ENCODE assay signal across 29 cellular contexts in the genomic region with DNA sequence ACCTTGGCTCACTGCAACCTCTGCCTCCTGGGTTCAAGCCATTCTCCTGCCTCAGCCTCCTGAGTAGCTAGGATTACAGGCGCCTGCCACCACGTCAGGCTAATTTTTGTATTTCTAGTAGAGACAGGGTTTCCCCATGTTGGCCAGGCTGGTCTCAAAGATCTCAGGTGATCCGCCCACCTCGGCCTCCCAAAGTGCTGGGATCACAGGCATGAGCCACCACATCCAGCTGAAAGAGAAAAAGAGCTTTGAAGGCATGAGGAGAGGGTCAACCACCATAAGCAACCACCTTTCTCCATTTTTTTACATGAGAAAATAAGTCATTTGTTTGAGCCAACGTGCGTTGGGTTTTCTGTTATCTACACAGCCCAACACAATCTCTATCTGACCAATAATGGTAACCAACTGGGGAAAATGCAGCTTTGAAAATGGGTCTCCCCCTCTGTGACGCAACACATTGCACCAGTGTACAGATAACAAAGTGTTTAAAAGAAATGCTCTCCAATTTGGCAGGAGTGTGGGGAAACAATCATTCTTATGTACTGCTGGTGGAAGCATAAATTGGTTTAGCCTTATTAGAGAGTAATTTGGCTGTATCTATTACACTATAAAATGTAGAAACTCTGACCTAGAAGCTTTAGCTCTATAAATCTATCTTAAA.
"Had no signal": no experiment of that assay in that cellular context is flagged by ENCODE, and none has a peak within 500 bp of the region (broad histone marks: within the 10 kb centered on the region; RNA-seq: fewer than 3 reads in every experiment).

No MANE protein-coding gene starts in this region.

- H3K27ac ChIP-seq: adrenal gland, ascending aorta, breast epithelium, cardiac muscle cell, coronary artery, dorsolateral prefrontal cortex, gastroesophageal sphincter had no signal

- H3K9me3 ChIP-seq: adrenal gland, ascending aorta, breast epithelium, gastroesophageal sphincter had no signal

- DNase-seq: activated CD4-positive, alpha-beta memory T cell treated with anti-CD3 and anti-CD28 coated beads for 36 hours; activated CD4-positive, alpha-beta T cell treated with anti-CD3 and anti-CD28 coated beads for 36 hours; activated CD4-positive, alpha-beta T cell treated with anti-CD3 and anti-CD28 coated beads, Interleukin-2, amount 10 ng/mL, durations not matched to agents 24 days and 14 days; activated CD4-positive, CD25-positive, alpha-beta regulatory T cell; activated CD4-positive, CD25-positive, alpha-beta regulatory T cell treated with anti-CD3 and anti-CD28 coated beads, Interleukin-2, amount 50 U/mL, for 72 hours; activated CD8-positive, alpha-beta memory T cell treated with anti-CD3 and anti-CD28 coated beads, Interleukin-2, amount 10 ng/mL, durations not matched to agents 7 days and 5 days; activated CD8-positive, alpha-beta memory T cell treated with anti-CD3 and anti-CD28 coated beads, Interleukin-2, amount 50 U/mL, for 4 hours; activated CD8-positive, alpha-beta T cell treated with anti-CD3 and anti-CD28 coated beads, Interleukin-2, amount 10 ng/mL, durations not matched to agents 7 days and 5 days; activated effector memory CD4-positive, alpha-beta T cell treated with anti-CD3 and anti-CD28 coated beads, Interleukin-2, amount 50 U/mL, for 16 hours; activated naive CD4-positive, alpha-beta T cell treated with anti-CD3 and anti-CD28 coated beads for 36 hours; activated naive CD8-positive, alpha-beta T cell treated with anti-CD3 and anti-CD28 coated beads for 36 hours; activated naive CD8-positive, alpha-beta T cell treated with anti-CD3 and anti-CD28 coated beads, Interleukin-2, amount 50 U/mL, for 24 hours; activated T-cell treated with anti-CD3 and anti-CD28 coated beads, Interleukin-2, amount 50 U/mL, for 1 hour; activated T-cell treated with anti-CD3 and anti-CD28 coated beads, Interleukin-2, amount 50 U/mL, for 48 hours; adrenal gland; dorsolateral prefrontal cortex; effector memory CD4-positive, alpha-beta T cell; endodermal cell; foreskin melanocyte; SW 1271; T-helper 1 cell; T-helper 17 cell; T1000 had no signal

- H3K4me1 ChIP-seq: adrenal gland, ascending aorta, breast epithelium, gastroesophageal sphincter had no signal

- H3K36me3 ChIP-seq: adrenal gland, ascending aorta, breast epithelium, cardiac muscle cell, gastroesophageal sphincter had no signal

- ATAC-seq: activated CD4-positive, alpha-beta T cell treated with anti-CD3 and anti-CD28 coated beads for 36 hours; activated CD8-positive, alpha-beta memory T cell treated with anti-CD3 and anti-CD28 coated beads, Interleukin-2, amount 10 ng/mL, durations not matched to agents 7 days and 5 days; activated CD8-positive, alpha-beta T cell treated with anti-CD3 and anti-CD28 coated beads, Interleukin-2, amount 10 ng/mL, durations not matched to agents 7 days and 5 days; activated naive CD8-positive, alpha-beta T cell treated with anti-CD3 and anti-CD28 coated beads, Interleukin-2, amount 50 U/mL, for 24 hours; esophagus mucosa; gastroesophageal sphincter; T-helper 17 cell had no signal

- H3K4me3 ChIP-seq: adrenal gland, ascending aorta, breast epithelium, cardiac muscle cell, coronary artery, dorsolateral prefrontal cortex, gastroesophageal sphincter had no signal
